In genomic region chr4:26985836-26986235, GRCh38 we compare ENCODE assay signal across 12 cellular contexts.
A peak's percentile ranks its signal among the peaks of the same experiment; 100 is the strongest.
DNase-seq lines count a peak whose midpoint lies in the region; ATAC-seq, FAIRE-seq and TF ChIP-seq lines count a peak whose summit lies in the region.
"Had no signal": no experiment of that assay in that cellular context is flagged by ENCODE, and none has a peak within 500 bp of the region (broad histone marks: within the 10 kb centered on the region; RNA-seq: fewer than 3 reads in every experiment).

No MANE protein-coding gene starts in this region.

- H3K27ac Mint-ChIP-seq in T-helper 17 cell, result peak overlapping the region; percentile 87
- H3K27ac Mint-ChIP-seq in stimulated activated effector memory CD8-positive, alpha-beta T cell treated with anti-CD3 and anti-CD28 coated beads, Interleukin-12 subunit alpha, Interleukin-12 subunit beta, amount 100 ng/mL, for 72 hours, result peak overlapping the region; percentile 48

- H3K9me3 Mint-ChIP-seq in stimulated activated effector memory CD8-positive, alpha-beta T cell treated with anti-CD3 and anti-CD28 coated beads, Interleukin-12 subunit alpha, Interleukin-12 subunit beta, amount 100 ng/mL, for 72 hours, result no peaks in the 10 kb centered on the region

- peak overlapping the region; percentile 59 for H3K27ac ChIP-seq in cardiac muscle cell
- H3K27ac ChIP-seq: C4-2B, neutrophil had no signal

- no peaks in the 10 kb centered on the region for H3K27me3 Mint-ChIP-seq in T-helper 17 cell

- no peak overlapping the region for H3K4me3 ChIP-seq in cardiac muscle cell

- DNase-seq in cardiac muscle cell (ENCODE audit: low read depth in 1 of 2, low spot score in 1 of 2) (peak in 1 of 2 donors; percentile 29), left cardiac atrium (no peak), T-helper 17 cell (peak in 1 of 3 donors; percentile 24), dedifferentiated amniotic fluid mesenchymal stem cell (ENCODE audit: extremely low spot score) (no peak), RCC 7860 (ENCODE audit: low spot score) (no peak)
- DNase-seq in stimulated activated effector memory CD8-positive, alpha-beta T cell treated with anti-CD3 and anti-CD28 coated beads, Interleukin-12 subunit alpha, Interleukin-12 subunit beta, amount 100 ng/mL, for 72 hours (ENCODE audit: low spot score in 2 of 2), result no peak
- DNase-seq in effector CD8-positive, alpha-beta T cell (lab: John Stamatoyannopoulos, UW), result no peak
- DNase-seq: caudate nucleus, NCI-H1417 treated with DMSO at 0.1 percent for 48 hours had no signal

- no peak for FAIRE-seq in RCC 7860 (lab: Jason Lieb, UNC)

- no peaks in the 10 kb centered on the region for H3K9me3 ChIP-seq in cardiac muscle cell (ENCODE audit: low read depth)
- no peaks in the 10 kb centered on the region for H3K9me3 ChIP-seq in T-helper 17 cell (ENCODE audit: control insufficient read depth, low read length, poor library complexity, severe bottlenecking)
- H3K9me3 ChIP-seq: neutrophil had no signal

- H3K27me3 ChIP-seq in cardiac muscle cell, result no peaks in the 10 kb centered on the region
- H3K27me3 ChIP-seq: neutrophil had no signal

- no peak for ATAC-seq in left cardiac atrium
- peak; percentile 70 for ATAC-seq in HG03025 (IDR thresholded peaks at IDR 0.05; ENCODE audit: low FRiP score, unreplicated experiment)
- ATAC-seq in T-helper 17 cell, result peak; percentile 99
- ATAC-seq in stimulated activated effector memory CD8-positive, alpha-beta T cell treated with anti-CD3 and anti-CD28 coated beads, Interleukin-12 subunit alpha, Interleukin-12 subunit beta, amount 100 ng/mL, for 72 hours, result peak; percentile 91

- H3K36me3 Mint-ChIP-seq in T-helper 17 cell (ENCODE audit: low read depth), result peaks cover 2% of the 10 kb centered on the region
- no peaks in the 10 kb centered on the region for H3K36me3 Mint-ChIP-seq in stimulated activated effector memory CD8-positive, alpha-beta T cell treated with anti-CD3 and anti-CD28 coated beads, Interleukin-12 subunit alpha, Interleukin-12 subunit beta, amount 100 ng/mL, for 72 hours

- no peak for TF ChIP-seq CTCF in cardiac muscle cell (IDR thresholded peaks at IDR 0.05; ENCODE audit: low read depth, low read length)

- peaks cover 22% of the 10 kb centered on the region for H3K4me1 Mint-ChIP-seq in T-helper 17 cell
- peaks cover 38% of the 10 kb centered on the region for H3K4me1 Mint-ChIP-seq in stimulated activated effector memory CD8-positive, alpha-beta T cell treated with anti-CD3 and anti-CD28 coated beads, Interleukin-12 subunit alpha, Interleukin-12 subunit beta, amount 100 ng/mL, for 72 hours

- no peaks in the 10 kb centered on the region for H3K36me3 ChIP-seq in cardiac muscle cell
- H3K36me3 ChIP-seq: neutrophil had no signal

- intact Hi-C loops in left cardiac atrium (cut with DNase I), result no loop called here

- H3K4me1 ChIP-seq in cardiac muscle cell (ENCODE audit: low read depth), result peaks cover 31% of the 10 kb centered on the region

- no peak overlapping the region for H3K4me3 Mint-ChIP-seq in T-helper 17 cell
- H3K4me3 Mint-ChIP-seq in stimulated activated effector memory CD8-positive, alpha-beta T cell treated with anti-CD3 and anti-CD28 coated beads, Interleukin-12 subunit alpha, Interleukin-12 subunit beta, amount 100 ng/mL, for 72 hours, result peak overlapping the region; percentile 28

Comparison
In these comparisons a context has a peak if more than half of its experiments do, and no peak if none do; other contexts are left out.
1. ATAC-seq: peak in HG03025 (single experiment), T-helper 17 cell (single experiment) and stimulated activated effector memory CD8-positive, alpha-beta T cell treated with anti-CD3 and anti-CD28 coated beads, Interleukin-12 subunit alpha, Interleukin-12 subunit beta, amount 100 ng/mL, for 72 hours (single experiment); none in left cardiac atrium (0 of 2).